In genomic region chr2:84844141-84844540, GRCh38 we compare ENCODE assay signal across 20 cellular contexts. TPM values are rescaled to one million over a fixed set of nuclear protein-coding genes. Genes with fewer than 3 reads are reported as not detected.
A peak's percentile ranks its signal among the peaks of the same experiment; 100 is the strongest.
DNase-seq lines count a peak whose midpoint lies in the region; ATAC-seq lines count a peak whose summit lies in the region.
"Had no signal": no experiment of that assay in that cellular context is flagged by ENCODE, and none has a peak within 500 bp of the region (broad histone marks: within the 10 kb centered on the region; RNA-seq: fewer than 3 reads in every experiment).

No MANE protein-coding gene starts in this region.

- H3K27ac ChIP-seq in CD8-positive, alpha-beta memory T cell (ENCODE audit: low read depth, low read length) = peak overlapping the region; percentile 20
- H3K27ac ChIP-seq: HL-60, vagina had no signal

- peak overlapping the region; percentile 86 to 98 (median 91) for H3K27ac Mint-ChIP-seq in CD8-positive, alpha-beta memory T cell
- H3K27ac Mint-ChIP-seq in activated naive CD8-positive, alpha-beta T cell treated with anti-CD3 and anti-CD28 coated beads for 36 hours = peak overlapping the region; percentile 99
- H3K27ac Mint-ChIP-seq in natural killer cell treated with Interleukin-12 subunit alpha and Interleukin-12 subunit beta and Interleukin-15 and Interleukin-18, amount 100 ng/mL, for 72 hours = peak overlapping the region; percentile 87 to 98
- H3K27ac Mint-ChIP-seq: progenitor cell of endocrine pancreas had no signal

- H3K27me3 ChIP-seq in CD8-positive, alpha-beta memory T cell (ENCODE audit: insufficient read depth, low read length, poor library complexity, severe bottlenecking) = no peaks in the 10 kb centered on the region
- H3K27me3 ChIP-seq: vagina had no signal

- peaks cover 88% of the 10 kb centered on the region for H3K4me1 Mint-ChIP-seq in activated T-cell treated with anti-CD3 and anti-CD28 coated beads, Interleukin-2, amount 50 U/mL, for 4 hours (ENCODE audit: low read depth)
- H3K4me1 Mint-ChIP-seq in CD8-positive, alpha-beta memory T cell = peaks cover 87 to 96% (median 95%) of the 10 kb centered on the region in 3 donors
- peaks cover 91% of the 10 kb centered on the region for H3K4me1 Mint-ChIP-seq in activated naive CD8-positive, alpha-beta T cell treated with anti-CD3 and anti-CD28 coated beads for 36 hours
- H3K4me1 Mint-ChIP-seq in natural killer cell treated with Interleukin-12 subunit alpha and Interleukin-12 subunit beta and Interleukin-15 and Interleukin-18, amount 100 ng/mL, for 72 hours (ENCODE audit: low read depth in 2 of 2) = peaks cover 45 to 58% of the 10 kb centered on the region in 2 donors

- H3K4me3 Mint-ChIP-seq in activated T-cell treated with anti-CD3 and anti-CD28 coated beads, Interleukin-2, amount 50 U/mL, for 4 hours = peak overlapping the region; percentile 50
- peak overlapping the region in 6 of 7 donors; percentile 13 to 53 (median 40) for H3K4me3 Mint-ChIP-seq in CD8-positive, alpha-beta memory T cell
- H3K4me3 Mint-ChIP-seq in activated naive CD8-positive, alpha-beta T cell treated with anti-CD3 and anti-CD28 coated beads for 36 hours = peak overlapping the region; percentile 49
- H3K4me3 Mint-ChIP-seq in natural killer cell treated with Interleukin-12 subunit alpha and Interleukin-12 subunit beta and Interleukin-15 and Interleukin-18, amount 100 ng/mL, for 72 hours = peak overlapping the region; percentile 10
- H3K4me3 Mint-ChIP-seq: neural crest cell had no signal

- peaks cover 5% of the 10 kb centered on the region for H3K36me3 ChIP-seq in CD8-positive, alpha-beta memory T cell (ENCODE audit: insufficient read depth, low read length)
- H3K36me3 ChIP-seq: vagina had no signal

- no peaks in the 10 kb centered on the region for H3K27me3 Mint-ChIP-seq in activated T-cell treated with anti-CD3 and anti-CD28 coated beads, Interleukin-2, amount 50 U/mL, for 4 hours (ENCODE audit: low read depth)
- H3K27me3 Mint-ChIP-seq in CD8-positive, alpha-beta memory T cell = peaks cover 0 to 3% of the 10 kb centered on the region in 2 donors
- H3K27me3 Mint-ChIP-seq in activated naive CD8-positive, alpha-beta T cell treated with anti-CD3 and anti-CD28 coated beads for 36 hours = no peaks in the 10 kb centered on the region
- peaks cover 0 to 5% of the 10 kb centered on the region in 2 donors for H3K27me3 Mint-ChIP-seq in natural killer cell treated with Interleukin-12 subunit alpha and Interleukin-12 subunit beta and Interleukin-15 and Interleukin-18, amount 100 ng/mL, for 72 hours

- peak in 1 of 2 donors; percentile 22 for ATAC-seq in activated T-cell treated with anti-CD3 and anti-CD28 coated beads, Interleukin-2, amount 50 U/mL, for 4 hours
- ATAC-seq in natural killer cell treated with Interleukin-12 subunit alpha and Interleukin-12 subunit beta and Interleukin-15 and Interleukin-18, amount 100 ng/mL, for 72 hours = no peak
- no peak for ATAC-seq in activated CD4-positive, CD25-positive, alpha-beta regulatory T cell treated with anti-CD3 and anti-CD28 coated beads, Interleukin-2, amount 50 U/mL, for 24 hours

- H3K4me1 ChIP-seq in CD8-positive, alpha-beta memory T cell (ENCODE audit: insufficient read depth, low read length) = peaks cover 96% of the 10 kb centered on the region
- H3K4me1 ChIP-seq: vagina had no signal

- no peaks in the 10 kb centered on the region for H3K9me3 Mint-ChIP-seq in activated T-cell treated with anti-CD3 and anti-CD28 coated beads, Interleukin-2, amount 50 U/mL, for 4 hours
- H3K9me3 Mint-ChIP-seq in CD8-positive, alpha-beta memory T cell = no peaks in the 10 kb centered on the region
- H3K9me3 Mint-ChIP-seq in activated naive CD8-positive, alpha-beta T cell treated with anti-CD3 and anti-CD28 coated beads for 36 hours = peaks cover 3% of the 10 kb centered on the region
- no peaks in the 10 kb centered on the region for H3K9me3 Mint-ChIP-seq in natural killer cell treated with Interleukin-12 subunit alpha and Interleukin-12 subunit beta and Interleukin-15 and Interleukin-18, amount 100 ng/mL, for 72 hours
- H3K9me3 Mint-ChIP-seq: neural crest cell had no signal

- H3K4me3 ChIP-seq in CD8-positive, alpha-beta memory T cell (ENCODE audit: low read length) = peak overlapping the region; percentile 10
- H3K4me3 ChIP-seq: skin epidermis, vagina had no signal

- POLR2A ChIA-PET in CD8-positive, alpha-beta memory T cell (lab: Charles Lee) = no interaction called here

- H3K36me3 Mint-ChIP-seq in activated T-cell treated with anti-CD3 and anti-CD28 coated beads, Interleukin-2, amount 50 U/mL, for 4 hours (ENCODE audit: insufficient read depth) = peaks cover 3% of the 10 kb centered on the region
- H3K36me3 Mint-ChIP-seq in CD8-positive, alpha-beta memory T cell = peaks cover 5 to 18% (median 10%) of the 10 kb centered on the region in 3 donors
- H3K36me3 Mint-ChIP-seq in activated naive CD8-positive, alpha-beta T cell treated with anti-CD3 and anti-CD28 coated beads for 36 hours = peaks cover 70% of the 10 kb centered on the region
- H3K36me3 Mint-ChIP-seq in natural killer cell treated with Interleukin-12 subunit alpha and Interleukin-12 subunit beta and Interleukin-15 and Interleukin-18, amount 100 ng/mL, for 72 hours = no peaks in the 10 kb centered on the region

- CTCF ChIA-PET in CD8-positive, alpha-beta memory T cell (lab: Charles Lee) = interaction anchor here (1.0 kb wide), 1 partner anchor 103 kb away, joined by 6 read pairs; no protein-coding TSS in a partner anchor

- DNase-seq in activated T-cell treated with anti-CD3 and anti-CD28 coated beads, Interleukin-2, amount 50 U/mL, for 4 hours = no peak
- DNase-seq in activated T-cell treated with anti-CD3 and anti-CD28 coated beads, Interleukin-2, amount 50 U/mL, for 48 hours = no peak
- DNase-seq in CD8-positive, alpha-beta memory T cell = no peak
- no peak for DNase-seq in activated naive CD8-positive, alpha-beta T cell treated with anti-CD3 and anti-CD28 coated beads for 36 hours
- DNase-seq in natural killer cell treated with Interleukin-12 subunit alpha and Interleukin-12 subunit beta and Interleukin-15 and Interleukin-18, amount 100 ng/mL, for 72 hours (ENCODE audit: low spot score) = peak; percentile 10
- DNase-seq in DMS53 (lab: John Stamatoyannopoulos, UW) = no peak
- no peak for DNase-seq in NCI-H1417 (lab: John Stamatoyannopoulos, UW)
- DNase-seq: amniotic stem cell, caudate nucleus, EL, IMR-90, NCI-H1417 treated with DMSO at 0.1 percent for 48 hours, NCI-H526, Right ventricle myocardium superior had no signal

- no peaks in the 10 kb centered on the region for H3K9me3 ChIP-seq in CD8-positive, alpha-beta memory T cell (ENCODE audit: low read length)
- H3K9me3 ChIP-seq: vagina had no signal

RNA-seq across cellular contexts. Expression of gene TRABD2A, which starts 36.7 kb away (rescaled TPM):
- 10 to 100 TPM; 21.2 to 29.4 (median 22.2) TPM for total RNA-seq in activated T-cell treated with anti-CD3 and anti-CD28 coated beads, Interleukin-2, amount 50 U/mL, for 4 hours
- total RNA-seq in CD8-positive, alpha-beta memory T cell = 10 to 100 TPM; 20.3 to 20.8 TPM
- 36.6 TPM for polyA plus RNA-seq in CD8-positive, alpha-beta memory T cell
- 10 to 100 TPM; 59.2 to 61.7 TPM for total RNA-seq in activated naive CD8-positive, alpha-beta T cell treated with anti-CD3 and anti-CD28 coated beads for 36 hours
- total RNA-seq in natural killer cell treated with Interleukin-12 subunit alpha and Interleukin-12 subunit beta and Interleukin-15 and Interleukin-18, amount 100 ng/mL, for 72 hours = 10 to 100 TPM in 1 of 2 donors, 1 to 10 TPM in 1; 6.6 to 18.3 TPM
